In genomic region chr5:132778129-132778528, GRCh38 we compare ENCODE assay signal across 11 cellular contexts. TPM values are rescaled to one million over a fixed set of nuclear protein-coding genes. Genes with fewer than 3 reads are reported as not detected.
DNase-seq lines count a peak whose midpoint lies in the region; ATAC-seq and TF ChIP-seq lines count a peak whose summit lies in the region.
"Had no signal": no experiment of that assay in that cellular context is flagged by ENCODE, and none has a peak within 500 bp of the region (broad histone marks: within the 10 kb centered on the region; RNA-seq: fewer than 3 reads in every experiment).

No MANE protein-coding gene starts in this region.

- ATAC-seq in natural killer cell treated with Interleukin-12 subunit alpha and Interleukin-12 subunit beta and Interleukin-15 and Interleukin-18, amount 100 ng/mL, for 72 hours, result no peak
- ATAC-seq in HG03045 (IDR thresholded peaks at IDR 0.05; ENCODE audit: unreplicated experiment), result no peak
- no peak for ATAC-seq in GM21717 (IDR thresholded peaks at IDR 0.05; ENCODE audit: unreplicated experiment)

- H3K4me3 ChIP-seq in AG04450 (ENCODE audit: low read depth, low read length), result peak overlapping the region; percentile 79
- peak overlapping the region; percentile 77 for H3K4me3 ChIP-seq in HUES6 (ENCODE audit: low read depth, low read length)
- peak overlapping the region; percentile 64 to 97 (median 87) for H3K4me3 ChIP-seq in dorsolateral prefrontal cortex

- H3K36me3 Mint-ChIP-seq in natural killer cell treated with Interleukin-12 subunit alpha and Interleukin-12 subunit beta and Interleukin-15 and Interleukin-18, amount 100 ng/mL, for 72 hours, result no peaks in the 10 kb centered on the region

- H3K9me3 ChIP-seq in AG04450 (ENCODE audit: control insufficient read depth, insufficient read depth, low read length), result no peaks in the 10 kb centered on the region
- H3K9me3 ChIP-seq in HUES6 (ENCODE audit: control insufficient read depth, insufficient read depth, low read depth, low read length), result no peaks in the 10 kb centered on the region
- H3K9me3 ChIP-seq: HAP-1 had no signal

- H3K27ac ChIP-seq in AG04450 (ENCODE audit: low read depth, low read length) (no peak overlapping the region), HUES6 (ENCODE audit: low read depth, low read length) (no peak overlapping the region), dorsolateral prefrontal cortex (peak overlapping the region; percentile 91 to 100 (median 98))

- H3K27me3 ChIP-seq in AG04450 (ENCODE audit: control insufficient read depth, insufficient read depth, low read length) (no peaks in the 10 kb centered on the region), HUES6 (ENCODE audit: control insufficient read depth, insufficient read depth, low read length) (peaks cover 53% of the 10 kb centered on the region), dorsolateral prefrontal cortex (no peaks in the 10 kb centered on the region)

- H3K27ac Mint-ChIP-seq in natural killer cell treated with Interleukin-12 subunit alpha and Interleukin-12 subunit beta and Interleukin-15 and Interleukin-18, amount 100 ng/mL, for 72 hours, result peak overlapping the region; percentile 19 to 72

- no peaks in the 10 kb centered on the region for H3K36me3 ChIP-seq in HUES6 (ENCODE audit: control insufficient read depth, insufficient read depth, low read length)
- H3K36me3 ChIP-seq: HAP-1 had no signal

- H3K9ac ChIP-seq in HUES6 (ENCODE audit: low read length), result no peak overlapping the region

- no peak for TF ChIP-seq CTCF in AG04450 (IDR thresholded peaks at IDR 0.05; ENCODE audit: low read depth, low read length)
- TF ChIP-seq CTCF in dorsolateral prefrontal cortex (IDR thresholded peaks at IDR 0.05 in 54 of 56, conservative IDR thresholded peaks at IDR 0.05 in 2 of 56; ENCODE audit: low read depth in 1 of 56, partially characterized antibody in 56 of 56), result no peak

- peaks cover 13% of the 10 kb centered on the region for H3K4me1 ChIP-seq in HUES6 (ENCODE audit: control insufficient read depth, insufficient read depth, low read length)

- POLR2A ChIA-PET in AG04450 (lab: Yijun Ruan, JAX), result no interaction called here

- peaks cover 36 to 42% of the 10 kb centered on the region in 2 donors for H3K27me3 Mint-ChIP-seq in natural killer cell treated with Interleukin-12 subunit alpha and Interleukin-12 subunit beta and Interleukin-15 and Interleukin-18, amount 100 ng/mL, for 72 hours

- peak overlapping the region; percentile 77 for H3K4me3 Mint-ChIP-seq in natural killer cell treated with Interleukin-12 subunit alpha and Interleukin-12 subunit beta and Interleukin-15 and Interleukin-18, amount 100 ng/mL, for 72 hours

- no peaks in the 10 kb centered on the region for H3K9me3 Mint-ChIP-seq in natural killer cell treated with Interleukin-12 subunit alpha and Interleukin-12 subunit beta and Interleukin-15 and Interleukin-18, amount 100 ng/mL, for 72 hours

- DNase-seq in AG04450 (ENCODE audit: low read depth, low spot score), result no peak
- DNase-seq in dorsolateral prefrontal cortex, result peak in 2 of 10 donors; percentile 24 to 33
- no peak for DNase-seq in natural killer cell treated with Interleukin-12 subunit alpha and Interleukin-12 subunit beta and Interleukin-15 and Interleukin-18, amount 100 ng/mL, for 72 hours (ENCODE audit: low spot score)
- DNase-seq in RKO (ENCODE audit: low spot score), result no peak
- no peak for DNase-seq in DMS114 treated with DMSO at 0.1 percent for 48 hours (lab: John Stamatoyannopoulos, UW; ENCODE audit: unreplicated experiment)
- DNase-seq: GF-D8, MV-4-11 had no signal

- CTCF ChIA-PET in AG04450 (lab: Charles Lee), result interaction anchor here (1.9 kb wide), 1 partner anchor 42 kb away, joined by 11 read pairs; no protein-coding TSS in a partner anchor

- intact Hi-C loops in dorsolateral prefrontal cortex (cut with DNase I), result loop anchor here in 1 of 2 donors (5.0 kb wide), 1 partner anchor 34 kb away; the partner anchor contains the start of gene SOWAHA

- peaks cover 12 to 18% of the 10 kb centered on the region in 2 donors for H3K4me1 Mint-ChIP-seq in natural killer cell treated with Interleukin-12 subunit alpha and Interleukin-12 subunit beta and Interleukin-15 and Interleukin-18, amount 100 ng/mL, for 72 hours (ENCODE audit: low read depth in 2 of 2)

RNA-seq across cellular contexts. Expression of gene SEPTIN8, which starts 1.1 kb away (rescaled TPM):
- 62.4 and 70.0 TPM in 2 replicates for polyA plus RNA-seq in AG04450 (2011; rRNA removed)
- 49.2 and 55.2 TPM in 2 replicates for polyA minus RNA-seq in AG04450 (2011; rRNA and poly(A)+ RNA removed)
- total RNA-seq in dorsolateral prefrontal cortex, result 100 to 1,000 TPM; 221 to 622 (median 319) TPM
- total RNA-seq in natural killer cell treated with Interleukin-12 subunit alpha and Interleukin-12 subunit beta and Interleukin-15 and Interleukin-18, amount 100 ng/mL, for 72 hours, result 10 to 100 TPM; 16.2 to 30.4 TPM

RNA-seq across cellular contexts. Expression of gene CCNI2, which starts 30.9 kb away (rescaled TPM):
- not detected in 2 replicates for polyA plus RNA-seq in AG04450 (2011; rRNA removed)
- polyA minus RNA-seq in AG04450 (2011; rRNA and poly(A)+ RNA removed), result not detected in 2 replicates
- total RNA-seq in dorsolateral prefrontal cortex, result 1 to 10 TPM in 83 of 120 experiments, under 1 TPM in 36, not detected in 1; 0.26 to 4.5 (median 1.5) TPM
- total RNA-seq in natural killer cell treated with Interleukin-12 subunit alpha and Interleukin-12 subunit beta and Interleukin-15 and Interleukin-18, amount 100 ng/mL, for 72 hours, result 1 to 10 TPM; 1.1 to 3.9 TPM

RNA-seq across cellular contexts. Expression of gene SOWAHA, which starts 35.0 kb away (rescaled TPM):
- 0.05 TPM in 1 of 2 replicates, not detected in the other for polyA plus RNA-seq in AG04450 (2011; rRNA removed)
- polyA minus RNA-seq in AG04450 (2011; rRNA and poly(A)+ RNA removed), result 0.05 TPM in 1 of 2 replicates, not detected in the other
- total RNA-seq in dorsolateral prefrontal cortex, result 100 to 1,000 TPM in 3 of 120 experiments, 10 to 100 TPM in 117; 15.4 to 106 (median 48.7) TPM
- not detected for total RNA-seq in natural killer cell treated with Interleukin-12 subunit alpha and Interleukin-12 subunit beta and Interleukin-15 and Interleukin-18, amount 100 ng/mL, for 72 hours

RNA-seq across cellular contexts. Expression of gene KIF3A, which starts 40.8 kb away (rescaled TPM):
- 6.7 and 8.9 TPM in 2 replicates for polyA plus RNA-seq in AG04450 (2011; rRNA removed)
- polyA minus RNA-seq in AG04450 (2011; rRNA and poly(A)+ RNA removed), result 2.7 and 10.3 TPM in 2 replicates
- total RNA-seq in dorsolateral prefrontal cortex, result 100 to 1,000 TPM in 95 of 120 experiments, 10 to 100 TPM in 25; 58.5 to 177 (median 126) TPM
- 10 to 100 TPM; 17.4 to 34.5 TPM for total RNA-seq in natural killer cell treated with Interleukin-12 subunit alpha and Interleukin-12 subunit beta and Interleukin-15 and Interleukin-18, amount 100 ng/mL, for 72 hours

RNA-seq across cellular contexts. Expression of gene SHROOM1, which starts 52.3 kb away (rescaled TPM):
- 4.5 and 6.0 TPM in 2 replicates for polyA plus RNA-seq in AG04450 (2011; rRNA removed)
- 7.6 and 8.0 TPM in 2 replicates for polyA minus RNA-seq in AG04450 (2011; rRNA and poly(A)+ RNA removed)
- total RNA-seq in dorsolateral prefrontal cortex, result 10 to 100 TPM; 14.1 to 91.8 (median 29.3) TPM
- total RNA-seq in natural killer cell treated with Interleukin-12 subunit alpha and Interleukin-12 subunit beta and Interleukin-15 and Interleukin-18, amount 100 ng/mL, for 72 hours, result 1 to 10 TPM; 5.4 to 8.0 TPM

Comparison
In these comparisons a context has a peak if more than half of its experiments do, and no peak if none do; other contexts are left out.
1. H3K27ac ChIP-seq: peak in dorsolateral prefrontal cortex (59 of 59); none in AG04450 (single experiment) and HUES6 (single experiment).
2. RNA of gene SEPTIN8, which starts 1.1 kb away (total RNA-seq): 221 to 622 TPM in dorsolateral prefrontal cortex; 16.2 to 30.4 TPM in natural killer cell treated with Interleukin-12 subunit alpha and Interleukin-12 subunit beta and Interleukin-15 and Interleukin-18, amount 100 ng/mL, for 72 hours; every median in the first group is over 4 times any median in the second.
3. RNA of gene SOWAHA, which starts 35.0 kb away (total RNA-seq): 15.4 to 106 TPM in dorsolateral prefrontal cortex; not detected in natural killer cell treated with Interleukin-12 subunit alpha and Interleukin-12 subunit beta and Interleukin-15 and Interleukin-18, amount 100 ng/mL, for 72 hours; every median in the first group is over 10 times any median in the second.
4. Peak in every context shown above with its lines, with median percentiles within 50 percentile points of each other: H3K4me3 ChIP-seq.